22 cellular contexts compared by ENCODE assay signal in genomic region chr20:62933966-62934365, GRCh38. TPM values are rescaled to one million over a fixed set of nuclear protein-coding genes. Genes with fewer than 3 reads are reported as not detected.
"Had no signal": no experiment of that assay in that cellular context is flagged by ENCODE, and none has a peak within 500 bp of the region (broad histone marks: within the 10 kb centered on the region; RNA-seq: fewer than 3 reads in every experiment).

No MANE protein-coding gene starts in this region.

- H3K4me3 ChIP-seq: adrenal gland, breast epithelium, esophagus muscularis mucosa, gastroesophageal sphincter, heart left ventricle, psoas muscle, skin epidermis, stomach, testis had no signal

- H3K9me3 ChIP-seq: adrenal gland, breast epithelium, esophagus muscularis mucosa, gastroesophageal sphincter, heart left ventricle, psoas muscle, stomach, testis had no signal

- H3K36me3 ChIP-seq: breast epithelium had no signal

- DNase-seq: activated CD4-positive, alpha-beta T cell treated with anti-CD3 and anti-CD28 coated beads, Interleukin-2, amount 50 U/mL, for 1 hour; activated CD4-positive, CD25-positive, alpha-beta regulatory T cell treated with anti-CD3 and anti-CD28 coated beads, Interleukin-2, amount 50 U/mL, for 72 hours; activated CD8-positive, alpha-beta memory T cell treated with anti-CD3 and anti-CD28 coated beads, Interleukin-2, amount 50 U/mL, for 4 hours; activated effector memory CD4-positive, alpha-beta T cell treated with Interleukin-2 at 50 U/mL for 16 hours; activated naive CD4-positive, alpha-beta T cell treated with anti-CD3 and anti-CD28 coated beads, Interleukin-2, amount 50 U/mL, for 16 hours; activated T-cell treated with anti-CD3 and anti-CD28 coated beads, Interleukin-2, amount 50 U/mL, for 4 hours; cerebellar nuclear complex; cortex of kidney; heart left ventricle; left ventricle myocardium superior; naive thymus-derived CD8-positive, alpha-beta T cell; psoas muscle; right cardiac atrium; stimulated activated CD4-positive, alpha-beta T cell treated with anti-CD3 and anti-CD28 coated beads, Interleukin-4, amount 100 ng/mL, for 1 hour; stomach; testis had no signal

- H3K27me3 ChIP-seq: adrenal gland, breast epithelium, esophagus muscularis mucosa, gastroesophageal sphincter, heart left ventricle, stomach, testis had no signal

- H3K27ac ChIP-seq: adrenal gland, breast epithelium, esophagus muscularis mucosa, gastroesophageal sphincter, heart left ventricle, psoas muscle, skin epidermis, stomach, testis had no signal

- ATAC-seq: activated T-cell treated with anti-CD3 and anti-CD28 coated beads, Interleukin-2, amount 50 U/mL, for 4 hours; gastroesophageal sphincter; heart left ventricle; left ventricle myocardium superior; naive thymus-derived CD8-positive, alpha-beta T cell; psoas muscle; right cardiac atrium had no signal

RNA-seq across cellular contexts. Expression of gene SLC17A9, which starts 18.5 kb away (rescaled TPM):
- total RNA-seq: osteocyte had no signal
